ENCODE assay signal across 23 cellular contexts in genomic region chr3:45909542-45909941, GRCh38. TPM values are rescaled to one million over a fixed set of nuclear protein-coding genes. Genes with fewer than 3 reads are reported as not detected.
DNase-seq lines count a peak whose midpoint lies in the region; ATAC-seq and TF ChIP-seq lines count a peak whose summit lies in the region.
"Had no signal": no experiment of that assay in that cellular context is flagged by ENCODE, and none has a peak within 500 bp of the region (broad histone marks: within the 10 kb centered on the region; RNA-seq: fewer than 3 reads in every experiment).

No MANE protein-coding gene starts in this region.

- H3K4me1 ChIP-seq in CD8-positive, alpha-beta T cell (ENCODE audit: insufficient read depth, low read length) = peaks cover 17% of the 10 kb centered on the region
- H3K4me1 ChIP-seq: HAP-1 had no signal

- H3K4me3 Mint-ChIP-seq in activated CD8-positive, alpha-beta memory T cell treated with anti-CD3 and anti-CD28 coated beads, Interleukin-2, amount 10 ng/mL, durations not matched to agents 7 days and 5 days = no peak overlapping the region
- no peak overlapping the region for H3K4me3 Mint-ChIP-seq in CD8-positive, alpha-beta T cell
- peak overlapping the region; percentile 64 for H3K4me3 Mint-ChIP-seq in T-helper 17 cell
- H3K4me3 Mint-ChIP-seq in stimulated activated memory B cell treated with anti-CD40 and anti-IgM and Interleukin-4, amounts not matched to agents 10 μg/mL and 1 μg/mL and 100 μg/mL, for 72 hours = no peak overlapping the region
- H3K4me3 Mint-ChIP-seq in activated naive CD8-positive, alpha-beta T cell treated with anti-CD3 and anti-CD28 coated beads for 36 hours = no peak overlapping the region
- H3K4me3 Mint-ChIP-seq: GM23338 had no signal

- H3K27ac Mint-ChIP-seq in activated CD8-positive, alpha-beta memory T cell treated with anti-CD3 and anti-CD28 coated beads, Interleukin-2, amount 10 ng/mL, durations not matched to agents 7 days and 5 days = peak overlapping the region; percentile 6
- H3K27ac Mint-ChIP-seq in CD8-positive, alpha-beta T cell = peak overlapping the region; percentile 63
- H3K27ac Mint-ChIP-seq in T-helper 17 cell = peak overlapping the region; percentile 90
- no peak overlapping the region for H3K27ac Mint-ChIP-seq in stimulated activated memory B cell treated with anti-CD40 and anti-IgM and Interleukin-4, amounts not matched to agents 10 μg/mL and 1 μg/mL and 100 μg/mL, for 72 hours
- H3K27ac Mint-ChIP-seq in activated naive CD8-positive, alpha-beta T cell treated with anti-CD3 and anti-CD28 coated beads for 36 hours = no peak overlapping the region
- H3K27ac Mint-ChIP-seq: GM23338 had no signal

- POLR2A ChIA-PET in CD8-positive, alpha-beta T cell (lab: Charles Lee) = no interaction called here

- no peak overlapping the region for H3K27ac ChIP-seq in CD8-positive, alpha-beta T cell (ENCODE audit: low read depth, low read length)
- H3K27ac ChIP-seq: KMS-11, SJSA1 had no signal

- peaks cover 25% of the 10 kb centered on the region for H3K27me3 Mint-ChIP-seq in activated CD8-positive, alpha-beta memory T cell treated with anti-CD3 and anti-CD28 coated beads, Interleukin-2, amount 10 ng/mL, durations not matched to agents 7 days and 5 days
- no peaks in the 10 kb centered on the region for H3K27me3 Mint-ChIP-seq in CD8-positive, alpha-beta T cell (ENCODE audit: low read depth)
- H3K27me3 Mint-ChIP-seq in T-helper 17 cell = no peaks in the 10 kb centered on the region
- no peaks in the 10 kb centered on the region for H3K27me3 Mint-ChIP-seq in stimulated activated memory B cell treated with anti-CD40 and anti-IgM and Interleukin-4, amounts not matched to agents 10 μg/mL and 1 μg/mL and 100 μg/mL, for 72 hours
- H3K27me3 Mint-ChIP-seq in activated naive CD8-positive, alpha-beta T cell treated with anti-CD3 and anti-CD28 coated beads for 36 hours = peaks cover 36% of the 10 kb centered on the region

- no peak for DNase-seq in activated CD8-positive, alpha-beta memory T cell treated with anti-CD3 and anti-CD28 coated beads, Interleukin-2, amount 10 ng/mL, durations not matched to agents 7 days and 5 days
- DNase-seq in activated CD8-positive, alpha-beta memory T cell treated with anti-CD3 and anti-CD28 coated beads, Interleukin-2, amount 50 U/mL, for 48 hours = no peak
- no peak for DNase-seq in CD8-positive, alpha-beta T cell
- DNase-seq in T-helper 17 cell (no peak), UCSD-AML1 (lab: John Stamatoyannopoulos, UW; ENCODE audit: unreplicated experiment) (no peak)
- no peak for DNase-seq in activated naive CD8-positive, alpha-beta T cell treated with anti-CD3 and anti-CD28 coated beads for 36 hours
- DNase-seq: 8988T, COR-L47, NCI-H1417, NCI-H1694 treated with DMSO at 0.1 percent for 48 hours, NCI-H2081 treated with DMSO at 0.1 percent for 48 hours, NCI-H2171 treated with DMSO at 0.1 percent for 48 hours, NCI-H524 treated with DMSO at 0.1 percent for 48 hours, NCI-H82, OCI-M1 had no signal

- H3K9me3 Mint-ChIP-seq in activated CD8-positive, alpha-beta memory T cell treated with anti-CD3 and anti-CD28 coated beads, Interleukin-2, amount 10 ng/mL, durations not matched to agents 7 days and 5 days (ENCODE audit: low read depth) = peaks cover 3% of the 10 kb centered on the region
- H3K9me3 Mint-ChIP-seq in CD8-positive, alpha-beta T cell = no peaks in the 10 kb centered on the region
- H3K9me3 Mint-ChIP-seq in stimulated activated memory B cell treated with anti-CD40 and anti-IgM and Interleukin-4, amounts not matched to agents 10 μg/mL and 1 μg/mL and 100 μg/mL, for 72 hours = no peaks in the 10 kb centered on the region
- no peaks in the 10 kb centered on the region for H3K9me3 Mint-ChIP-seq in activated naive CD8-positive, alpha-beta T cell treated with anti-CD3 and anti-CD28 coated beads for 36 hours
- H3K9me3 Mint-ChIP-seq: CD14-positive monocyte, GM23338 had no signal

- no peaks in the 10 kb centered on the region for H3K27me3 ChIP-seq in CD8-positive, alpha-beta T cell (ENCODE audit: insufficient read depth, low read length)
- H3K27me3 ChIP-seq: SJSA1 had no signal

- no peak overlapping the region for H3K4me3 ChIP-seq in CD8-positive, alpha-beta T cell (ENCODE audit: low read depth, low read length)
- H3K4me3 ChIP-seq: GM23338, HAP-1, SJSA1 had no signal

- no peaks in the 10 kb centered on the region for H3K9me3 ChIP-seq in CD8-positive, alpha-beta T cell (ENCODE audit: low read length)
- H3K9me3 ChIP-seq in T-helper 17 cell (ENCODE audit: control insufficient read depth, low read length, poor library complexity, severe bottlenecking) = no peaks in the 10 kb centered on the region
- H3K9me3 ChIP-seq: HAP-1, SJSA1 had no signal

- no peak for ATAC-seq in activated CD8-positive, alpha-beta memory T cell treated with anti-CD3 and anti-CD28 coated beads, Interleukin-2, amount 10 ng/mL, durations not matched to agents 7 days and 5 days
- no peak for ATAC-seq in CD8-positive, alpha-beta T cell
- ATAC-seq in T-helper 17 cell (no peak), HG03457 (IDR thresholded peaks at IDR 0.05; ENCODE audit: unreplicated experiment) (no peak)
- ATAC-seq in stimulated activated memory B cell treated with anti-CD40 and anti-IgM and Interleukin-4, amounts not matched to agents 10 μg/mL and 1 μg/mL and 100 μg/mL, for 72 hours = peak; percentile 74
- ATAC-seq: GM23338 had no signal

- peaks cover 71% of the 10 kb centered on the region for H3K4me1 Mint-ChIP-seq in activated CD8-positive, alpha-beta memory T cell treated with anti-CD3 and anti-CD28 coated beads, Interleukin-2, amount 10 ng/mL, durations not matched to agents 7 days and 5 days
- H3K4me1 Mint-ChIP-seq in CD8-positive, alpha-beta T cell (ENCODE audit: low read depth) = peaks cover 50% of the 10 kb centered on the region
- H3K4me1 Mint-ChIP-seq in T-helper 17 cell = peaks cover 43% of the 10 kb centered on the region
- peaks cover 36% of the 10 kb centered on the region for H3K4me1 Mint-ChIP-seq in stimulated activated memory B cell treated with anti-CD40 and anti-IgM and Interleukin-4, amounts not matched to agents 10 μg/mL and 1 μg/mL and 100 μg/mL, for 72 hours
- H3K4me1 Mint-ChIP-seq in activated naive CD8-positive, alpha-beta T cell treated with anti-CD3 and anti-CD28 coated beads for 36 hours = peaks cover 16% of the 10 kb centered on the region
- H3K4me1 Mint-ChIP-seq: GM23338 had no signal

- CTCF ChIA-PET in activated CD8-positive, alpha-beta memory T cell treated with anti-CD3 and anti-CD28 coated beads, Interleukin-2, amount 10 ng/mL, durations not matched to agents 7 days and 5 days (lab: Charles Lee) = interaction anchor here (1.2 to 1.7 kb wide), 3 partner anchors 19 to 299 kb away, joined by 3 to 6 read pairs (median 3); partner anchors contain the start of gene CCR1
- CTCF ChIA-PET in CD8-positive, alpha-beta T cell (lab: Charles Lee) = no interaction called here

- H3K36me3 ChIP-seq in CD8-positive, alpha-beta T cell (ENCODE audit: insufficient read depth, low read length) = no peaks in the 10 kb centered on the region
- H3K36me3 ChIP-seq: HAP-1, SJSA1 had no signal

- no peak for TF ChIP-seq CTCF in CD8-positive, alpha-beta T cell (IDR thresholded peaks at IDR 0.05)

- peaks cover 38% of the 10 kb centered on the region for H3K36me3 Mint-ChIP-seq in activated CD8-positive, alpha-beta memory T cell treated with anti-CD3 and anti-CD28 coated beads, Interleukin-2, amount 10 ng/mL, durations not matched to agents 7 days and 5 days
- peaks cover 4% of the 10 kb centered on the region for H3K36me3 Mint-ChIP-seq in CD8-positive, alpha-beta T cell
- peaks cover 5% of the 10 kb centered on the region for H3K36me3 Mint-ChIP-seq in T-helper 17 cell (ENCODE audit: low read depth)
- no peaks in the 10 kb centered on the region for H3K36me3 Mint-ChIP-seq in stimulated activated memory B cell treated with anti-CD40 and anti-IgM and Interleukin-4, amounts not matched to agents 10 μg/mL and 1 μg/mL and 100 μg/mL, for 72 hours
- H3K36me3 Mint-ChIP-seq in activated naive CD8-positive, alpha-beta T cell treated with anti-CD3 and anti-CD28 coated beads for 36 hours = peaks cover 13% of the 10 kb centered on the region

- intact Hi-C loops in CD8-positive, alpha-beta T cell (cut with DNase I, micrococcal nuclease) = no loop called here

RNA-seq across cellular contexts. Expression of gene CCR9, which starts 23.2 kb away (rescaled TPM):
- 1 to 10 TPM; 3.2 to 9.7 TPM for total RNA-seq in activated CD8-positive, alpha-beta memory T cell treated with anti-CD3 and anti-CD28 coated beads, Interleukin-2, amount 10 ng/mL, durations not matched to agents 7 days and 5 days
- 10 to 100 TPM; 23.4 to 25.0 TPM for total RNA-seq in CD8-positive, alpha-beta T cell
- total RNA-seq in T-helper 17 cell = 1 to 10 TPM; 4.0 to 4.7 TPM
- total RNA-seq in activated naive CD8-positive, alpha-beta T cell treated with anti-CD3 and anti-CD28 coated beads for 36 hours = not detected
- total RNA-seq: G401, GM23338, SJSA1 had no signal

RNA-seq across cellular contexts. Expression of gene CXCR6, which starts 33.7 kb away (rescaled TPM):
- total RNA-seq in activated CD8-positive, alpha-beta memory T cell treated with anti-CD3 and anti-CD28 coated beads, Interleukin-2, amount 10 ng/mL, durations not matched to agents 7 days and 5 days = 100 to 1,000 TPM in 1 of 2 experiments, 10 to 100 TPM in 1; 49.7 to 109 TPM
- 10 to 100 TPM in 1 of 2 experiments, 1 to 10 TPM in 1; 9.2 to 11.0 TPM for total RNA-seq in CD8-positive, alpha-beta T cell
- total RNA-seq in T-helper 17 cell = 1 to 10 TPM; 2.0 to 4.4 TPM
- total RNA-seq in activated naive CD8-positive, alpha-beta T cell treated with anti-CD3 and anti-CD28 coated beads for 36 hours = under 1 TPM; 0.49 to 0.58 TPM
- total RNA-seq: GM23338, SJSA1 had no signal

Comparison
In these comparisons a context has a peak if more than half of its experiments do, and no peak if none do; other contexts are left out.
1. H3K27ac Mint-ChIP-seq: peak in activated CD8-positive, alpha-beta memory T cell treated with anti-CD3 and anti-CD28 coated beads, Interleukin-2, amount 10 ng/mL, durations not matched to agents 7 days and 5 days (single experiment), CD8-positive, alpha-beta T cell (single experiment) and T-helper 17 cell (single experiment); none in stimulated activated memory B cell treated with anti-CD40 and anti-IgM and Interleukin-4, amounts not matched to agents 10 μg/mL and 1 μg/mL and 100 μg/mL, for 72 hours (single experiment) and activated naive CD8-positive, alpha-beta T cell treated with anti-CD3 and anti-CD28 coated beads for 36 hours (single experiment).
2. RNA of gene CCR9, which starts 23.2 kb away (total RNA-seq): 23.4 to 25.0 TPM in CD8-positive, alpha-beta T cell, 3.2 to 9.7 TPM in activated CD8-positive, alpha-beta memory T cell treated with anti-CD3 and anti-CD28 coated beads, Interleukin-2, amount 10 ng/mL, durations not matched to agents 7 days and 5 days and 4.0 to 4.7 TPM in T-helper 17 cell; not detected in activated naive CD8-positive, alpha-beta T cell treated with anti-CD3 and anti-CD28 coated beads for 36 hours; every median in the first group is over 4 times any median in the second.
3. RNA of gene CXCR6, which starts 33.7 kb away (total RNA-seq): 49.7 to 109 TPM in activated CD8-positive, alpha-beta memory T cell treated with anti-CD3 and anti-CD28 coated beads, Interleukin-2, amount 10 ng/mL, durations not matched to agents 7 days and 5 days; 9.2 to 11.0 TPM in CD8-positive, alpha-beta T cell, 2.0 to 4.4 TPM in T-helper 17 cell and 0.49 to 0.58 TPM in activated naive CD8-positive, alpha-beta T cell treated with anti-CD3 and anti-CD28 coated beads for 36 hours; every median in the first group is over 4 times any median in the second.